In genomic region chr11:34050967-34051348, GRCh38 we compare ENCODE assay signal across 8 cellular contexts. TPM values are rescaled to one million over a fixed set of nuclear protein-coding genes. Genes with fewer than 3 reads are reported as not detected.
A peak's percentile ranks its signal among the peaks of the same experiment; 100 is the strongest.
DNase-seq lines count a peak whose midpoint lies in the region; ATAC-seq and TF ChIP-seq lines count a peak whose summit lies in the region.

No MANE protein-coding gene starts in this region.

- ATAC-seq in GM18505 (IDR thresholded peaks at IDR 0.05; ENCODE audit: unreplicated experiment): no peak

- peak overlapping the region; percentile 99 for H3K27ac ChIP-seq in RWPE1
- peak overlapping the region; percentile 94 to 99 (median 97) for H3K27ac ChIP-seq in esophagus muscularis mucosa (replicated peaks in 1 of 4)

- peaks cover 39% of the 10 kb centered on the region for H3K36me3 Mint-ChIP-seq in activated T-cell treated with anti-CD3 and anti-CD28 coated beads, Interleukin-2, amount 50 U/mL, for 24 hours (ENCODE audit: low read depth)

- TF ChIP-seq CTCF in RWPE1 (conservative IDR thresholded peaks at IDR 0.05; ENCODE audit: low read depth): no peak
- no peak for TF ChIP-seq CTCF in esophagus muscularis mucosa (IDR thresholded peaks at IDR 0.05)
- no peak for TF ChIP-seq CTCF in GM10248 (IDR thresholded peaks at IDR 0.05; ENCODE audit: control extremely low read depth, extremely low read depth, low read depth, missing control alignments)

- H3K4me1 ChIP-seq in esophagus muscularis mucosa: peaks cover 29 to 35% (median 34%) of the 10 kb centered on the region in 4 donors
- H3K4me1 ChIP-seq in neuron (ENCODE audit: insufficient read depth, low read length): peaks cover 23% of the 10 kb centered on the region

- H3K27me3 ChIP-seq in esophagus muscularis mucosa (no peaks in the 10 kb centered on the region), neuron (ENCODE audit: insufficient read depth, low read length) (no peaks in the 10 kb centered on the region)

- TF ChIP-seq POLR2A in esophagus muscularis mucosa (IDR thresholded peaks at IDR 0.05; ENCODE audit: low read depth) (no peak), GM18505 (IDR thresholded peaks at IDR 0.05; ENCODE audit: borderline replicate concordance, extremely low read depth, insufficient read depth, insufficient read length) (no peak)

- peaks cover 25% of the 10 kb centered on the region for H3K4me1 Mint-ChIP-seq in activated T-cell treated with anti-CD3 and anti-CD28 coated beads, Interleukin-2, amount 50 U/mL, for 24 hours (ENCODE audit: low read depth)

- no peak for DNase-seq in activated T-cell treated with anti-CD3 and anti-CD28 coated beads, Interleukin-2, amount 50 U/mL, for 24 hours
- no peak for DNase-seq in activated T-cell treated with anti-CD3 and anti-CD28 coated beads, Interleukin-2, amount 50 U/mL, for 48 hours
- DNase-seq in RWPE1 (ENCODE audit: low spot score) (no peak), esophagus muscularis mucosa (ENCODE audit: extremely low spot score) (no peak), middle frontal gyrus (ENCODE audit: extremely low spot score, low spot score) (no peak), GM10248 (ENCODE audit: extremely low spot score) (no peak)

- H3K36me3 ChIP-seq in esophagus muscularis mucosa: peaks cover 0 to 8% (median 5%) of the 10 kb centered on the region in 4 donors
- peaks cover 17% of the 10 kb centered on the region for H3K36me3 ChIP-seq in neuron (ENCODE audit: insufficient read depth, low read length)

- no peaks in the 10 kb centered on the region for H3K9me3 ChIP-seq in esophagus muscularis mucosa
- H3K9me3 ChIP-seq in neuron (ENCODE audit: low read length): no peaks in the 10 kb centered on the region

- peak overlapping the region; percentile 76 for H2AFZ ChIP-seq in neuron (ENCODE audit: low read depth, low read length)

- H3K9me3 Mint-ChIP-seq in activated T-cell treated with anti-CD3 and anti-CD28 coated beads, Interleukin-2, amount 50 U/mL, for 24 hours: no peaks in the 10 kb centered on the region

- POLR2A ChIA-PET in RWPE1 (lab: Yijun Ruan, JAX; ENCODE audit: low non-redundant PET): interaction anchor here (1.1 kb wide), 1 partner anchor 25 kb away, joined by 3 read pairs; no protein-coding TSS in a partner anchor
- POLR2A ChIA-PET in GM10248 (lab: Yijun Ruan, JAX): interaction anchor here (0.5 to 1.0 kb wide), 2 partner anchors 9 to 314 kb away, joined by 3 read pairs; no protein-coding TSS in a partner anchor

- 0% methylated on average over 8 of the region's 11 CpGs for WGBS in esophagus muscularis mucosa

- H3K27me3 Mint-ChIP-seq in activated T-cell treated with anti-CD3 and anti-CD28 coated beads, Interleukin-2, amount 50 U/mL, for 24 hours: no peaks in the 10 kb centered on the region

- intact Hi-C loops in esophagus muscularis mucosa (cut with DNase I): loop anchor here (5.0 kb wide), 2 partner anchors 54 to 306 kb away; partner anchors contain the start of gene ABTB2

- H3K4me3 ChIP-seq in esophagus muscularis mucosa: peak overlapping the region; percentile 69 to 98 (median 82)
- H3K4me3 ChIP-seq in neuron (ENCODE audit: low read length): peak overlapping the region; percentile 97

- CTCF ChIA-PET in RWPE1 (lab: Yijun Ruan, JAX) (interaction anchor here (0.6 to 1.7 kb wide), 2 partner anchors 54 to 257 kb away, joined by 3 to 6 read pairs; no protein-coding TSS in a partner anchor), GM10248 (lab: Yijun Ruan, JAX) (interaction anchor here (0.7 to 2.3 kb wide), 6 partner anchors 10 to 124 kb away, joined by 3 to 8 read pairs (median 6); no protein-coding TSS in a partner anchor)

- H3K27ac Mint-ChIP-seq in activated T-cell treated with anti-CD3 and anti-CD28 coated beads, Interleukin-2, amount 50 U/mL, for 24 hours: peak overlapping the region; percentile 92

- H3K4me3 Mint-ChIP-seq in activated T-cell treated with anti-CD3 and anti-CD28 coated beads, Interleukin-2, amount 50 U/mL, for 24 hours: peak overlapping the region; percentile 83

- no peak for TF ChIP-seq EP300 in esophagus muscularis mucosa (IDR thresholded peaks at IDR 0.05)

RNA-seq across cellular contexts. Expression of gene CAPRIN1, which starts 0.6 kb away (rescaled TPM):
- total RNA-seq in esophagus muscularis mucosa: 100 to 1,000 TPM in 3 of 4 donors, 10 to 100 TPM in 1; 99.9 to 152 (median 103) TPM

RNA-seq across cellular contexts. Expression of gene NAT10, which starts 54.5 kb away (rescaled TPM):
- total RNA-seq in esophagus muscularis mucosa: 10 to 100 TPM; 19.9 to 27.2 (median 20.6) TPM
